In the genomic region with DNA sequence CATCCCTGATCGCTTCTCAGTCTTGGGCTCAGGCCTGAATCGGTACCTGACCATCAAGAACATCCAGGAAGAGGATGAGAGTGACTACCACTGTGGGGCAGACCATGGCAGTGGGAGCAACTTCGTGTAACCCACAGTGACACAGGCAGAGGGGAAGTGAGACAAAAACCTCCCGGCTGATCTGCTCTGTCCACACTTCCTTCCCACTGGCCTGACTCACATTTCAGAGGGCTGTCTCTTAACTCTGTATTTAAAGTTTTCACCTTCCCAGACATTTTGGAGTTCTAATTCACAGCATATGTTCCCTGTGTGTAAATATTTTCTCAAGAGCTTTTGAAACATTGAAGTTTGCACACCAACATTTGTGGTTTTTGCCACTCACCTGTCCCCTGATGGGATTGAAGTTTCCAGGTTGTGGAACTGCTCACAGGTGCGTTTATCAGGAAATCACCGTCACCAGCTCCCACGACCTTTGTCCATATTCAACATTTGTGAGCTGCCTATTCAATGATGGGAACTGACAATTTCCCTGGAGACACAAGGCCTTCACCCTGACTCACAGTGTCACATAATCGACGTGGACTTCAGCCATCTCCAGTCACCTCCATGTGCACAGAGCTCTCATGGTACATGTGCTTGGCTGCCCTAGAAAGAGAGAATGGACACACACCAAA, we compare ENCODE assay signal across 1 cellular context.
A peak's percentile ranks its signal among the peaks of the same experiment; 100 is the strongest.
TF ChIP-seq lines count a peak whose summit lies in the region.

No MANE protein-coding gene starts in this region.

TF ChIP-seq in GM12878, 131 proteins besides CTCF, POLR2A, EP300 and RAD21 (continued from another document):
- no peak for TF ChIP-seq USF2 (IDR thresholded peaks at IDR 0.05; ENCODE audit: borderline replicate concordance, low read depth, low read length)
- TF ChIP-seq RUNX3 (IDR thresholded peaks at IDR 0.05; ENCODE audit: low read length) = 0 out of 2 replicates have a peak, but pooled peaks have one; percentile 11
- no peak for TF ChIP-seq RELB (IDR thresholded peaks at IDR 0.05; ENCODE audit: low read depth)
- 0 out of 4 replicates have a peak, but pooled peaks of 1 of the 2 experiments have one; percentile 25 for TF ChIP-seq IKZF2 (IDR thresholded peaks at IDR 0.05)
